21 cellular contexts compared by ENCODE assay signal in genomic region chr18:50578651-50579050, GRCh38. TPM values are rescaled to one million over a fixed set of nuclear protein-coding genes. Genes with fewer than 3 reads are reported as not detected.
DNase-seq lines count a peak whose midpoint lies in the region; ATAC-seq, FAIRE-seq and TF ChIP-seq lines count a peak whose summit lies in the region.
"Had no signal": no experiment of that assay in that cellular context is flagged by ENCODE, and none has a peak within 500 bp of the region (broad histone marks: within the 10 kb centered on the region; RNA-seq: fewer than 3 reads in every experiment).

No MANE protein-coding gene starts in this region.

- no peak overlapping the region for H3K4me2 ChIP-seq in A549
- H3K4me2 ChIP-seq: PC-9 had no signal

- H3K9me3 ChIP-seq in A549 (no peaks in the 10 kb centered on the region), HEK293 (ENCODE audit: control insufficient read depth, insufficient read depth, low read depth, low read length) (no peaks in the 10 kb centered on the region), RWPE2 (ENCODE audit: severe bottlenecking) (no peaks in the 10 kb centered on the region), BE2C (no peaks in the 10 kb centered on the region)
- H3K9me3 ChIP-seq: gastrocnemius medialis had no signal

- CTCF ChIA-PET in A549 (lab: Yijun Ruan, JAX) = no interaction called here
- CTCF ChIA-PET in HEK293 (lab: Yijun Ruan, JAX) = no interaction called here

- H3K27ac ChIP-seq in A549 (no peak overlapping the region), HEK293 (ENCODE audit: extremely low read depth, low read depth, low read length) (no peak overlapping the region), RWPE2 (ENCODE audit: poor library complexity, severe bottlenecking) (no peak overlapping the region)
- H3K27ac ChIP-seq: gastrocnemius medialis, PC-9 had no signal

- H3K36me3 ChIP-seq in HEK293 (ENCODE audit: control insufficient read depth in 2 of 2, insufficient read depth in 1 of 2, low read length in 2 of 2) = no peaks in the 10 kb centered on the region
- no peaks in the 10 kb centered on the region for H3K36me3 ChIP-seq in RWPE2 (ENCODE audit: low read depth)
- H3K36me3 ChIP-seq in BE2C = no peaks in the 10 kb centered on the region
- H3K36me3 ChIP-seq: gastrocnemius medialis had no signal

- DNase-seq in A549 (ENCODE audit: low read depth in 1 of 2, low spot score in 1 of 2) (peak; percentile 13 to 36), RWPE2 (ENCODE audit: low spot score) (peak; percentile 68), kidney tubule cell (ENCODE audit: low spot score) (peak; percentile 66), NCI-H187 (lab: John Stamatoyannopoulos, UW) (no peak), BE2C (no peak)
- no peak for DNase-seq in activated CD8-positive, alpha-beta memory T cell treated with anti-CD3 and anti-CD28 coated beads, Interleukin-2, amount 50 U/mL, for 48 hours
- DNase-seq: activated CD4-positive, alpha-beta T cell treated with anti-CD3 and anti-CD28 coated beads, Interleukin-2, amount 10 ng/mL, durations not matched to agents 24 days and 14 days; activated CD8-positive, alpha-beta memory T cell treated with anti-CD3 and anti-CD28 coated beads, Interleukin-2, amount 50 U/mL, for 4 hours; activated effector memory CD4-positive, alpha-beta T cell treated with anti-CD3 and anti-CD28 coated beads, Interleukin-2, amount 50 U/mL, for 16 hours; erythroblast; left cardiac atrium; midbrain; NCI-H1436 treated with DMSO at 0.1 percent for 48 hours; NCI-H226; stimulated activated CD4-positive, alpha-beta T cell treated with anti-CD3 and anti-CD28 coated beads, Interleukin-12 subunit alpha, Interleukin-12 subunit beta, amount 100 ng/mL, for 4 hours; substantia nigra had no signal

- TF ChIP-seq POLR2A in A549 (IDR thresholded peaks at IDR 0.05; ENCODE audit: low read length) = no peak

- WGBS in A549 (ENCODE audit: missing lambda C conversion rate) = 10% methylated on average over 3 of the region's 3 CpGs

- no peak for TF ChIP-seq CTCF in A549 (IDR thresholded peaks at IDR 0.05)
- TF ChIP-seq CTCF in HEK293 (tag by site-specific recombination; IDR thresholded peaks at IDR 0.05) = no peak
- TF ChIP-seq CTCF in RWPE2 (IDR thresholded peaks at IDR 0.05; ENCODE audit: poor library complexity, severe bottlenecking) = peak; percentile 42
- TF ChIP-seq CTCF in BE2C (IDR thresholded peaks at IDR 0.05; ENCODE audit: low read depth, low read length) = no peak

- no peak for TF ChIP-seq EP300 in A549 (IDR thresholded peaks at IDR 0.05)

- POLR2A ChIA-PET in A549 (lab: Yijun Ruan, JAX) (no interaction called here), HEK293 (lab: Yijun Ruan, JAX) (interaction anchor here (1.3 kb wide), 1 partner anchor 18 kb away, joined by 3 read pairs; no protein-coding TSS in a partner anchor)

- H3K4me1 ChIP-seq in A549 (no peaks in the 10 kb centered on the region), HEK293 (ENCODE audit: control insufficient read depth, insufficient read depth, low read length) (no peaks in the 10 kb centered on the region), RWPE2 (ENCODE audit: insufficient read depth, poor library complexity, severe bottlenecking) (peaks cover 3% of the 10 kb centered on the region), BE2C (no peaks in the 10 kb centered on the region)

- no peak for TF ChIP-seq RAD21 in A549 (conservative IDR thresholded peaks at IDR 0.05 in 1 of 2, IDR thresholded peaks at IDR 0.05 in 1 of 2)

- H3K27me3 ChIP-seq in RWPE2 (ENCODE audit: insufficient read depth, poor library complexity, severe bottlenecking) (peaks cover 3% of the 10 kb centered on the region), BE2C (no peaks in the 10 kb centered on the region)
- H3K27me3 ChIP-seq: gastrocnemius medialis had no signal

- ATAC-seq in A549 = peak; percentile 58 to 66; a peak in 5 of 6 replicates
- ATAC-seq in RWPE2 (ENCODE audit: low read depth) = peak; percentile 98
- ATAC-seq in HG03280 (IDR thresholded peaks at IDR 0.05; ENCODE audit: unreplicated experiment) = no peak
- ATAC-seq: SK-N-SH treated with all-trans-retinoic acid at 6 μM for 48 hours had no signal

- H3K4me3 ChIP-seq in A549 (no peak overlapping the region), HEK293 (ENCODE audit: low read depth, low read length) (no peak overlapping the region), RWPE2 (ENCODE audit: severe bottlenecking) (no peak overlapping the region), BE2C (ENCODE audit: low read depth, low read length) (no peak overlapping the region)
- H3K4me3 ChIP-seq: gastrocnemius medialis, PC-9 had no signal

- no peak for FAIRE-seq in A549 (lab: Jason Lieb, UNC)

TF ChIP-seq in A549, 52 proteins besides CTCF, POLR2A, EP300 and RAD21:
- TF ChIP-seq HES2 (IDR thresholded peaks at IDR 0.05) (no peak), TP53 (CRISPR knock-in tag; IDR thresholded peaks at IDR 0.05) (no peak), CHD2 (IDR thresholded peaks at IDR 0.05; ENCODE audit: low read length, partially characterized antibody) (no peak), RFX5 (IDR thresholded peaks at IDR 0.05) (no peak), BHLHE40 (IDR thresholded peaks at IDR 0.05; ENCODE audit: low read depth, low read length) (no peak), ATOH8 (CRISPR knock-in tag; IDR thresholded peaks at IDR 0.05; ENCODE audit: low read depth) (no peak), JUN (IDR thresholded peaks at IDR 0.05) (no peak), SMC3 (IDR thresholded peaks at IDR 0.05) (no peak)

TF ChIP-seq in HEK293, 187 proteins besides CTCF, POLR2A, EP300 and RAD21:
- TF ChIP-seq ZNF76 (tag by site-specific recombination; IDR thresholded peaks at IDR 0.05; ENCODE audit: borderline replicate concordance, low read depth) (no peak), ZNF10 (tag by site-specific recombination; IDR thresholded peaks at IDR 0.05) (no peak), KLF17 (tag by site-specific recombination; IDR thresholded peaks at IDR 0.05) (0 out of 2 replicates have a peak, but pooled peaks have one; percentile 29), YY1 (tag by site-specific recombination; IDR thresholded peaks at IDR 0.05) (no peak)

RNA-seq across cellular contexts. Expression of gene MAPK4, which starts 18.8 kb away (rescaled TPM):
- polyA plus RNA-seq in A549 (2011; rRNA removed) = 0.03 TPM in 1 of 2 replicates, not detected in the other
- polyA plus RNA-seq in A549 (2012; cell fraction: cytosol; rRNA removed) = not detected in 2 replicates
- not detected in 2 replicates for polyA plus RNA-seq in A549 (2012; cell fraction: nucleus; rRNA removed)
- 0.01 to 0.04 TPM (median 0.03 TPM) in 3 replicates for polyA plus RNA-seq in A549 (2017; fragmentation: RNase III; extraction: RNeasy Plus Mini Kit Qiagen cat#74134 plus additional on column Dnase treatment)
- 0.08 TPM in 1 of 2 replicates, not detected in the other for polyA minus RNA-seq in A549 (2011; rRNA and poly(A)+ RNA removed)
- polyA plus RNA-seq in BE2C (2012; ENCODE audit: insufficient read depth, insufficient read length, low read depth) = not detected

Comparison
In these comparisons a context has a peak if more than half of its experiments do, and no peak if none do; other contexts are left out.
1. DNase-seq: peak in A549 (2 of 2), RWPE2 (single experiment) and kidney tubule cell (single experiment); none in NCI-H187 (0 of 2), activated CD8-positive, alpha-beta memory T cell treated with anti-CD3 and anti-CD28 coated beads, Interleukin-2, amount 50 U/mL, for 48 hours (single experiment) and BE2C (single experiment).